ENCODE assay signal across 8 cellular contexts in the genomic region with DNA sequence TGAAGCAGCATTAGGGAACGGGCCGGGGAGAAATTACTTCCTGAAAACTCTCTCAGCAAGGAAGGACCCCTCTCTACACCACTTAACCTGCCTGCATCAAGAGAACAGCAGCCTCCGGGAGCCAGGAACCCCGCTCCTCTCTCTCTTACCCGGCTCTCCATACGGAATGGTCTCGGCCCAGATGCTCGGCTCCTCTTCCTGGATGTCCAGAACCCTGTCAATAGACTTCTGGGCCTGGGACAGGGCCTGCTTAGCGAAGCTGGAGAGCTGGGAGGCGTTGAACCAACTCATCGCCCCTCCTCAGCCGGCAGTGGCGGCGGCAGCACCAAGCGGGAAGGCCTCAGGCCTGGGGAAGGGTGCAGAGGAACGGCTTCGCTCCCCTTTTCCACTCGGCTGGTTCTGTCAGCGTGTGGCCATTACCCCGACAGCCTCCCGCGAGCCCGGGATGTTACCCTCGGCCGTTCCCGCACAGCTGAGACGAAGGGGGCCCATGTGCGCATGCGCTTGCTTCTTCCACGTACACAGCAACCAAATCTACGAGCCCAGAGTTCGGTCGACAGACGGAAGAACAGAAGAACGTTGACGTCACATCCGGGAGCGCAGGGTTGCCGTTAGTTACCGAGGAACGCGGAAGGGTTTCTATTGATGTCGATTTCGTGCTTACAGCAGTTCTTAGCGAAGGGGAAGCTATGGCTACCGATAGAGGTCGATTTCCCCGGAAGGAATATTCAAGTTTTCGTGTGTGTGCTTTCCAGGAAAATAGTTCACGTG. TPM values are rescaled to one million over a fixed set of nuclear protein-coding genes. Genes with fewer than 3 reads are reported as not detected.
DNase-seq lines count a peak whose midpoint lies in the region; ATAC-seq, FAIRE-seq and TF ChIP-seq lines count a peak whose summit lies in the region.

A gene with protein sequence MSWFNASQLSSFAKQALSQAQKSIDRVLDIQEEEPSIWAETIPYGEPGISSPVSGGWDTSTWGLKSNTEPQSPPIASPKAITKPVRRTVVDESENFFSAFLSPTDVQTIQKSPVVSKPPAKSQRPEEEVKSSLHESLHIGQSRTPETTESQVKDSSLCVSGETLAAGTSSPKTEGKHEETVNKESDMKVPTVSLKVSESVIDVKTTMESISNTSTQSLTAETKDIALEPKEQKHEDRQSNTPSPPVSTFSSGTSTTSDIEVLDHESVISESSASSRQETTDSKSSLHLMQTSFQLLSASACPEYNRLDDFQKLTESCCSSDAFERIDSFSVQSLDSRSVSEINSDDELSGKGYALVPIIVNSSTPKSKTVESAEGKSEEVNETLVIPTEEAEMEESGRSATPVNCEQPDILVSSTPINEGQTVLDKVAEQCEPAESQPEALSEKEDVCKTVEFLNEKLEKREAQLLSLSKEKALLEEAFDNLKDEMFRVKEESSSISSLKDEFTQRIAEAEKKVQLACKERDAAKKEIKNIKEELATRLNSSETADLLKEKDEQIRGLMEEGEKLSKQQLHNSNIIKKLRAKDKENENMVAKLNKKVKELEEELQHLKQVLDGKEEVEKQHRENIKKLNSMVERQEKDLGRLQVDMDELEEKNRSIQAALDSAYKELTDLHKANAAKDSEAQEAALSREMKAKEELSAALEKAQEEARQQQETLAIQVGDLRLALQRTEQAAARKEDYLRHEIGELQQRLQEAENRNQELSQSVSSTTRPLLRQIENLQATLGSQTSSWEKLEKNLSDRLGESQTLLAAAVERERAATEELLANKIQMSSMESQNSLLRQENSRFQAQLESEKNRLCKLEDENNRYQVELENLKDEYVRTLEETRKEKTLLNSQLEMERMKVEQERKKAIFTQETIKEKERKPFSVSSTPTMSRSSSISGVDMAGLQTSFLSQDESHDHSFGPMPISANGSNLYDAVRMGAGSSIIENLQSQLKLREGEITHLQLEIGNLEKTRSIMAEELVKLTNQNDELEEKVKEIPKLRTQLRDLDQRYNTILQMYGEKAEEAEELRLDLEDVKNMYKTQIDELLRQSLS (minus strand): TSS at position 538 of the 771 bp plus-strand sequence. CDS start 247 bp downstream, at position 291.

- peak within 1 kb of the TSS; percentile 97 for H3K4me3 Mint-ChIP-seq in dendritic cell treated with granulocyte-macrophage colony-stimulating factor and Interleukin-4, amounts not matched to agents 40 ng/mL and 50 ng/mL, for 4 days

- no peak for TF ChIP-seq EP300 in A549 (IDR thresholded peaks at IDR 0.05)

- FAIRE-seq in A549 (lab: Jason Lieb, UNC): peak; percentile 54

- no peaks in the 10 kb centered on the region for H3K27me3 ChIP-seq in right lobe of liver

- 0% methylated on average over 21 of the region's 50 CpGs for WGBS in A549 (ENCODE audit: missing lambda C conversion rate)
- WGBS in right lobe of liver (ENCODE audit: insufficient coverage, low coverage, low lambda C conversion rate, missing lambda C conversion rate): 2% methylated on average over 18 of the region's 50 CpGs

- H3K9me3 ChIP-seq in A549 (no peaks in the 10 kb centered on the region), right lobe of liver (no peaks in the 10 kb centered on the region)

- H3K36me3 Mint-ChIP-seq in dendritic cell treated with granulocyte-macrophage colony-stimulating factor and Interleukin-4, amounts not matched to agents 40 ng/mL and 50 ng/mL, for 4 days (ENCODE audit: low read depth): peaks cover 54% of the 10 kb centered on the region

- peak; percentile 97 to 99 for ATAC-seq in A549
- ATAC-seq in HG03442 (IDR thresholded peaks at IDR 0.05; ENCODE audit: unreplicated experiment): peak; percentile 96
- ATAC-seq in right lobe of liver: peak; percentile 97 to 98 (median 97)

- TF ChIP-seq CTCF in A549 (IDR thresholded peaks at IDR 0.05): no peak
- no peak for TF ChIP-seq CTCF in right lobe of liver (IDR thresholded peaks at IDR 0.05)

- peak; percentile 62 for TF ChIP-seq POLR2A in A549 (IDR thresholded peaks at IDR 0.05; ENCODE audit: low read length)
- TF ChIP-seq POLR2A in GM19193 (IDR thresholded peaks at IDR 0.05; ENCODE audit: extremely low read depth, insufficient read depth, insufficient read length): peak; percentile 77
- peak; percentile 75 for TF ChIP-seq POLR2A in right lobe of liver (IDR thresholded peaks at IDR 0.05)

- H3K27me3 Mint-ChIP-seq in dendritic cell treated with granulocyte-macrophage colony-stimulating factor and Interleukin-4, amounts not matched to agents 40 ng/mL and 50 ng/mL, for 4 days: no peaks in the 10 kb centered on the region

- no peak for TF ChIP-seq RAD21 in A549 (conservative IDR thresholded peaks at IDR 0.05 in 1 of 2, IDR thresholded peaks at IDR 0.05 in 1 of 2)

- DNase-seq in A549 (ENCODE audit: low read depth in 1 of 2, low spot score in 1 of 2): peak; percentile 84 to 98
- DNase-seq in activated CD4-positive, alpha-beta T cell treated with anti-CD3 and anti-CD28 coated beads for 1 hour: peak; percentile 95
- peak; percentile 98 to 99 (median 98) for DNase-seq in right lobe of liver
- peak; percentile 94 for DNase-seq in stimulated activated CD4-positive, alpha-beta T cell treated with anti-CD3 and anti-CD28 coated beads, TNF-alpha, amount 100 ng/mL, for 1 hour (ENCODE audit: low read depth in 3 of 3, low spot score in 1 of 3)
- no peak for DNase-seq in NCI-H2029 treated with DMSO at 0.1 percent for 48 hours (lab: John Stamatoyannopoulos, UW)

- CTCF ChIA-PET in A549 (lab: Yijun Ruan, JAX): interaction anchor here (1.1 kb wide), 1 partner anchor 38 kb away, joined by 3 read pairs; a partner anchor contains a TSS

- H3K4me3 ChIP-seq in A549 (peak within 1 kb of the TSS; percentile 81), right lobe of liver (peak within 1 kb of the TSS; percentile 54 to 86 (median 76))

- H3K9me3 Mint-ChIP-seq in dendritic cell treated with granulocyte-macrophage colony-stimulating factor and Interleukin-4, amounts not matched to agents 40 ng/mL and 50 ng/mL, for 4 days: no peaks in the 10 kb centered on the region

- H3K4me1 ChIP-seq in A549 (peaks cover 3% of the 10 kb centered on the region; the same call in 2 of the 3 replicates), right lobe of liver (peaks cover 0 to 19% (median 7%) of the 10 kb centered on the region in 4 donors)

- H3K36me3 ChIP-seq in right lobe of liver: peaks cover 0 to 38% (median 12%) of the 10 kb centered on the region in 4 donors

- peaks cover 39% of the 10 kb centered on the region for H3K4me1 Mint-ChIP-seq in dendritic cell treated with granulocyte-macrophage colony-stimulating factor and Interleukin-4, amounts not matched to agents 40 ng/mL and 50 ng/mL, for 4 days (ENCODE audit: low read depth)

- peak within 1 kb of the TSS; percentile 75 for H3K4me2 ChIP-seq in A549

- POLR2A ChIA-PET in A549 (lab: Yijun Ruan, JAX): interaction anchor here (0.7 to 2.0 kb wide), 6 partner anchors 12 to 38 kb away, joined by 3 to 11 read pairs (median 4); a partner anchor contains a TSS

- intact Hi-C loops in dendritic cell treated with granulocyte-macrophage colony-stimulating factor and Interleukin-4, amounts not matched to agents 40 ng/mL and 50 ng/mL, for 4 days (cut with micrococcal nuclease): loop anchor here (5.0 kb wide), 1 partner anchor 35 kb away; no protein-coding TSS in a partner anchor
- intact Hi-C loops in right lobe of liver (cut with DNase I): no loop called here

- peak within 1 kb of the TSS; percentile 98 for H3K27ac Mint-ChIP-seq in dendritic cell treated with granulocyte-macrophage colony-stimulating factor and Interleukin-4, amounts not matched to agents 40 ng/mL and 50 ng/mL, for 4 days

- peak within 1 kb of the TSS; percentile 81 to 89 for H3K27ac ChIP-seq in A549
- peak within 1 kb of the TSS; percentile 88 to 95 (median 90) for H3K27ac ChIP-seq in right lobe of liver

TF ChIP-seq in A549, 52 proteins besides CTCF, POLR2A, EP300 and RAD21 (continues in another document):
- TF ChIP-seq PHF8 (IDR thresholded peaks at IDR 0.05; ENCODE audit: borderline replicate concordance, low read depth): peak; percentile 62; the same call in 1 of the 2 replicates
- TF ChIP-seq, protein P1, sequence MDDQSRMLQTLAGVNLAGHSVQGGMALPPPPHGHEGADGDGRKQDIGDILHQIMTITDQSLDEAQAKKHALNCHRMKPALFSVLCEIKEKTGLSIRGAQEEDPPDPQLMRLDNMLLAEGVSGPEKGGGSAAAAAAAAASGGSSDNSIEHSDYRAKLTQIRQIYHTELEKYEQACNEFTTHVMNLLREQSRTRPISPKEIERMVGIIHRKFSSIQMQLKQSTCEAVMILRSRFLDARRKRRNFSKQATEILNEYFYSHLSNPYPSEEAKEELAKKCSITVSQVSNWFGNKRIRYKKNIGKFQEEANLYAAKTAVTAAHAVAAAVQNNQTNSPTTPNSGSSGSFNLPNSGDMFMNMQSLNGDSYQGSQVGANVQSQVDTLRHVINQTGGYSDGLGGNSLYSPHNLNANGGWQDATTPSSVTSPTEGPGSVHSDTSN (IDR thresholded peaks at IDR 0.05): 0 out of 2 replicates have a peak, but pooled peaks have one; percentile 14
- TF ChIP-seq, protein P2, sequence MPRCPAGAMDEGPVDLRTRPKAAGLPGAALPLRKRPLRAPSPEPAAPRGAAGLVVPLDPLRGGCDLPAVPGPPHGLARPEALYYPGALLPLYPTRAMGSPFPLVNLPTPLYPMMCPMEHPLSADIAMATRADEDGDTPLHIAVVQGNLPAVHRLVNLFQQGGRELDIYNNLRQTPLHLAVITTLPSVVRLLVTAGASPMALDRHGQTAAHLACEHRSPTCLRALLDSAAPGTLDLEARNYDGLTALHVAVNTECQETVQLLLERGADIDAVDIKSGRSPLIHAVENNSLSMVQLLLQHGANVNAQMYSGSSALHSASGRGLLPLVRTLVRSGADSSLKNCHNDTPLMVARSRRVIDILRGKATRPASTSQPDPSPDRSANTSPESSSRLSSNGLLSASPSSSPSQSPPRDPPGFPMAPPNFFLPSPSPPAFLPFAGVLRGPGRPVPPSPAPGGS (IDR thresholded peaks at IDR 0.05): no peak
- TF ChIP-seq RFX5 (IDR thresholded peaks at IDR 0.05): no peak
- TF ChIP-seq JUN (IDR thresholded peaks at IDR 0.05): peak in 1 of 2 experiments; percentile 43; a peak in 1 of 5 replicates
- no peak for TF ChIP-seq TFCP2L1 (CRISPR knock-in tag; IDR thresholded peaks at IDR 0.05)
- TF ChIP-seq MAFK (IDR thresholded peaks at IDR 0.05; ENCODE audit: partially characterized antibody): peak; percentile 21
- no peak for TF ChIP-seq CEBPB (IDR thresholded peaks at IDR 0.05)
- TF ChIP-seq, protein P3, sequence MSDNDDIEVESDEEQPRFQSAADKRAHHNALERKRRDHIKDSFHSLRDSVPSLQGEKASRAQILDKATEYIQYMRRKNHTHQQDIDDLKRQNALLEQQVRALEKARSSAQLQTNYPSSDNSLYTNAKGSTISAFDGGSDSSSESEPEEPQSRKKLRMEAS (IDR thresholded peaks at IDR 0.05): peak; percentile 55

RNA-seq across cellular contexts. Expression of the gene that starts here (rescaled TPM):
- polyA plus RNA-seq in A549 (2011; rRNA removed) (13.9 and 17.2 TPM in 2 replicates), A549 (2017; fragmentation: RNase III; extraction: RNeasy Plus Mini Kit Qiagen cat#74134 plus additional on column Dnase treatment) (13.7 to 16.1 TPM (median 15.3 TPM) in 3 replicates)
- polyA plus RNA-seq in A549 (2012; cell fraction: cytosol; rRNA removed): 2.2 and 2.4 TPM in 2 replicates
- 1.6 and 1.8 TPM in 2 replicates for polyA plus RNA-seq in A549 (2012; cell fraction: nucleus; rRNA removed)
- 8.2 and 9.3 TPM in 2 replicates for polyA minus RNA-seq in A549 (2011; rRNA and poly(A)+ RNA removed)
- total RNA-seq in right lobe of liver: 10 to 100 TPM in 4 of 6 experiments, 1 to 10 TPM in 2; 7.9 to 15.4 (median 11.5) TPM
